In the genomic region with DNA sequence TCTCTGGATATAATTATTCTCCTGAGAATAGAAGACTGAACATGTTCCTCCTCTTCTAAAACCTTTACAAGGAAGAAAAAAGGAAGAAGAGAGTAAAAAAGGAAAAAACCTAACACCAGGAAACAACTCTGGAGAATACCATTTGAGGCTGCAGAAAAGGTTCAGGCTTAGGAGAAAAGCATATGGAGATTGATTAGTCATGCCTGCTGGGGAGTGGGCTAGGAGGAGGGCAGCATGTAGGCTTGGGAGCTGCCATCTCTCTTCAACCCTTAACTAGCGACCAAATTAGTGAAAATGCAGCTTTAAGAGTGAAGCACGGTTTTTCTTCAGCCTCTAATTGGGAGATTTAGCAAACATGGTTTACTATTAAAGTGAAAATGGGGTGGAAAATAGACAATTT, we compare ENCODE assay signal across 28 cellular contexts.
DNase-seq lines count a peak whose midpoint lies in the region; ATAC-seq, FAIRE-seq and TF ChIP-seq lines count a peak whose summit lies in the region.
"Had no signal": no experiment of that assay in that cellular context is flagged by ENCODE, and none has a peak within 500 bp of the region (broad histone marks: within the 10 kb centered on the region; RNA-seq: fewer than 3 reads in every experiment).

No MANE protein-coding gene starts in this region.

- TF ChIP-seq RAD21 in A549 (conservative IDR thresholded peaks at IDR 0.05 in 1 of 2, IDR thresholded peaks at IDR 0.05 in 1 of 2): no peak

- H2BK5ac ChIP-seq in mesendoderm (ENCODE audit: low read length): no peak overlapping the region

- peaks cover 60% of the 10 kb centered on the region for H3K4me1 Mint-ChIP-seq in activated CD4-positive, alpha-beta T cell treated with anti-CD3 and anti-CD28 coated beads, Interleukin-2, amount 10 ng/mL, durations not matched to agents 24 days and 14 days
- peaks cover 63% of the 10 kb centered on the region for H3K4me1 Mint-ChIP-seq in activated CD4-positive, alpha-beta T cell treated with anti-CD3 and anti-CD28 coated beads, Interleukin-2, amount 10 ng/mL, durations not matched to agents 7 days and 5 days

- WGBS in A549 (ENCODE audit: missing lambda C conversion rate): 84% methylated on average over 2 of the region's 2 CpGs
- whole genome bisulfite sequencing in mesendoderm (ENCODE audit: extremely low coverage, insufficient coverage, low lambda C conversion rate): no CpG with 5 or more reads among the region's 2 CpGs

- no peaks in the 10 kb centered on the region for H3K9me3 Mint-ChIP-seq in activated CD4-positive, alpha-beta T cell treated with anti-CD3 and anti-CD28 coated beads, Interleukin-2, amount 10 ng/mL, durations not matched to agents 24 days and 14 days
- H3K9me3 Mint-ChIP-seq in activated CD4-positive, alpha-beta T cell treated with anti-CD3 and anti-CD28 coated beads, Interleukin-2, amount 10 ng/mL, durations not matched to agents 7 days and 5 days: no peaks in the 10 kb centered on the region
- H3K9me3 Mint-ChIP-seq: CD8-positive, alpha-beta T cell; H9 had no signal

- FAIRE-seq in A549 (lab: Jason Lieb, UNC): no peak
- no peak for FAIRE-seq in urothelium cell line (lab: Jason Lieb, UNC)
- FAIRE-seq: A204.1, D721Med, GM12878, GM19239 had no signal

- H3K56ac ChIP-seq in mesendoderm (ENCODE audit: low read length): no peak overlapping the region

- peaks cover 2% of the 10 kb centered on the region for H3K36me3 Mint-ChIP-seq in activated CD4-positive, alpha-beta T cell treated with anti-CD3 and anti-CD28 coated beads, Interleukin-2, amount 10 ng/mL, durations not matched to agents 24 days and 14 days (ENCODE audit: low read depth)
- peaks cover 7% of the 10 kb centered on the region for H3K36me3 Mint-ChIP-seq in activated CD4-positive, alpha-beta T cell treated with anti-CD3 and anti-CD28 coated beads, Interleukin-2, amount 10 ng/mL, durations not matched to agents 7 days and 5 days (ENCODE audit: low read depth)
- H3K36me3 Mint-ChIP-seq: CD14-positive monocyte; CD8-positive, alpha-beta T cell had no signal

- no peaks in the 10 kb centered on the region for H3K79me1 ChIP-seq in mesendoderm (ENCODE audit: low read length)

- H3K4me3 Mint-ChIP-seq in activated CD4-positive, alpha-beta T cell treated with anti-CD3 and anti-CD28 coated beads, Interleukin-2, amount 10 ng/mL, durations not matched to agents 24 days and 14 days: no peak overlapping the region
- no peak overlapping the region for H3K4me3 Mint-ChIP-seq in activated CD4-positive, alpha-beta T cell treated with anti-CD3 and anti-CD28 coated beads, Interleukin-2, amount 10 ng/mL, durations not matched to agents 7 days and 5 days
- H3K4me3 Mint-ChIP-seq: CD14-positive monocyte; CD8-positive, alpha-beta T cell; H9; HFFc6 had no signal

- TF ChIP-seq POLR2A in A549 (IDR thresholded peaks at IDR 0.05; ENCODE audit: low read length): no peak

- H2BK120ac ChIP-seq in mesendoderm (ENCODE audit: low read depth, low read length): no peak overlapping the region

- H3K9me3 ChIP-seq in A549: no peaks in the 10 kb centered on the region
- no peaks in the 10 kb centered on the region for H3K9me3 ChIP-seq in HEK293 (ENCODE audit: control insufficient read depth, insufficient read depth, low read depth, low read length)
- H3K9me3 ChIP-seq: BE2C; BLaER1 treated with 17β-estradiol and CSF1 and Interleukin-3, amounts not matched to agents 10 nM and 100 nM; Caco-2 had no signal

- TF ChIP-seq CTCF in A549 (IDR thresholded peaks at IDR 0.05): no peak
- no peak for TF ChIP-seq CTCF in HEK293 (tag by site-specific recombination; IDR thresholded peaks at IDR 0.05)

- TF ChIP-seq EP300 in A549 (IDR thresholded peaks at IDR 0.05): no peak

- peak overlapping the region; percentile 37 for H3K27ac Mint-ChIP-seq in activated CD4-positive, alpha-beta T cell treated with anti-CD3 and anti-CD28 coated beads, Interleukin-2, amount 10 ng/mL, durations not matched to agents 24 days and 14 days
- no peak overlapping the region for H3K27ac Mint-ChIP-seq in activated CD4-positive, alpha-beta T cell treated with anti-CD3 and anti-CD28 coated beads, Interleukin-2, amount 10 ng/mL, durations not matched to agents 7 days and 5 days
- H3K27ac Mint-ChIP-seq: H9, HFFc6 had no signal

- no peak overlapping the region for H3K4ac ChIP-seq in mesendoderm (ENCODE audit: low read depth, low read length)

- H3K4me3 ChIP-seq in A549 (no peak overlapping the region), HEK293 (ENCODE audit: low read depth, low read length) (no peak overlapping the region), mesendoderm (ENCODE audit: low read length) (no peak overlapping the region)
- H3K4me3 ChIP-seq: BLaER1 treated with 17β-estradiol and CSF1 and Interleukin-3, amounts not matched to agents 10 nM and 100 nM; GM12878; GM23248 had no signal

- no peak overlapping the region for H3K9ac ChIP-seq in mesendoderm (ENCODE audit: low read length)
- H3K9ac ChIP-seq: BLaER1 treated with 17β-estradiol and CSF1 and Interleukin-3, amounts not matched to agents 10 nM and 100 nM; GM23248 had no signal

- no peak overlapping the region for H2AK5ac ChIP-seq in mesendoderm (ENCODE audit: low read length)

- intact Hi-C loops in activated CD4-positive, alpha-beta T cell treated with anti-CD3 and anti-CD28 coated beads, Interleukin-2, amount 10 ng/mL, durations not matched to agents 24 days and 14 days (cut with micrococcal nuclease): no loop called here

- H3K4me2 ChIP-seq in A549 (peak overlapping the region; percentile 10; the same call in 1 of the 3 replicates), mesendoderm (ENCODE audit: low read length) (no peak overlapping the region)

- no peaks in the 10 kb centered on the region for H3K27me3 ChIP-seq in mesendoderm (ENCODE audit: insufficient read depth, low read length, poor library complexity)
- H3K27me3 ChIP-seq: BLaER1 treated with 17β-estradiol and CSF1 and Interleukin-3, amounts not matched to agents 10 nM and 100 nM had no signal

- H3K27me3 Mint-ChIP-seq in activated CD4-positive, alpha-beta T cell treated with anti-CD3 and anti-CD28 coated beads, Interleukin-2, amount 10 ng/mL, durations not matched to agents 24 days and 14 days: no peaks in the 10 kb centered on the region
- no peaks in the 10 kb centered on the region for H3K27me3 Mint-ChIP-seq in activated CD4-positive, alpha-beta T cell treated with anti-CD3 and anti-CD28 coated beads, Interleukin-2, amount 10 ng/mL, durations not matched to agents 7 days and 5 days

- no peak overlapping the region for H2BK15ac ChIP-seq in mesendoderm (replicated peaks; ENCODE audit: low read depth)

- H4K5ac ChIP-seq in mesendoderm (ENCODE audit: low read length): no peak overlapping the region

- peaks cover 65% of the 10 kb centered on the region for H3K4me1 ChIP-seq in A549
- no peaks in the 10 kb centered on the region for H3K4me1 ChIP-seq in HEK293 (ENCODE audit: control insufficient read depth, insufficient read depth, low read length)
- H3K4me1 ChIP-seq in mesendoderm (ENCODE audit: control insufficient read depth, low read depth, low read length): peaks cover 7% of the 10 kb centered on the region
- H3K4me1 ChIP-seq: BE2C, Caco-2 had no signal

- H4K8ac ChIP-seq in mesendoderm (ENCODE audit: low read depth, low read length): no peak overlapping the region

- no peaks in the 10 kb centered on the region for H3K36me3 ChIP-seq in HEK293 (ENCODE audit: control insufficient read depth in 2 of 2, insufficient read depth in 1 of 2, low read length in 2 of 2)
- H3K36me3 ChIP-seq in mesendoderm (ENCODE audit: control insufficient read depth, insufficient read depth, low read length): no peaks in the 10 kb centered on the region
- H3K36me3 ChIP-seq: BE2C had no signal

- POLR2A ChIA-PET in activated CD4-positive, alpha-beta T cell treated with anti-CD3 and anti-CD28 coated beads, Interleukin-2, amount 10 ng/mL, durations not matched to agents 7 days and 5 days (lab: Charles Lee): no interaction called here
- POLR2A ChIA-PET in A549 (lab: Yijun Ruan, JAX): no interaction called here
- POLR2A ChIA-PET in HEK293 (lab: Yijun Ruan, JAX): no interaction called here

- no peak overlapping the region for H3K18ac ChIP-seq in mesendoderm (ENCODE audit: low read length)

- no peaks in the 10 kb centered on the region for H3K79me2 ChIP-seq in mesendoderm (ENCODE audit: control insufficient read depth, insufficient read depth, low read length)

- peak overlapping the region; percentile 3 to 64; a peak in 3 of 6 replicates for H3K27ac ChIP-seq in A549
- no peak overlapping the region for H3K27ac ChIP-seq in HEK293 (ENCODE audit: extremely low read depth, low read depth, low read length)
- H3K27ac ChIP-seq in mesendoderm (ENCODE audit: low read depth, low read length): no peak overlapping the region
- H3K27ac ChIP-seq: 22Rv1; BLaER1 treated with 17β-estradiol and CSF1 and Interleukin-3, amounts not matched to agents 10 nM and 100 nM; GM23248 had no signal

- DNase-seq in activated CD4-positive, alpha-beta T cell treated with anti-CD3 and anti-CD28 coated beads, Interleukin-2, amount 10 ng/mL, durations not matched to agents 24 days and 14 days: no peak
- no peak for DNase-seq in activated CD4-positive, alpha-beta T cell treated with anti-CD3 and anti-CD28 coated beads, Interleukin-2, amount 10 ng/mL, durations not matched to agents 7 days and 5 days
- DNase-seq in A549 (ENCODE audit: low read depth in 1 of 2, low spot score in 1 of 2) (no peak), mesendoderm (peak; percentile 51), D341Med (ENCODE audit: low spot score) (no peak), urothelium cell line (ENCODE audit: low spot score) (no peak)
- DNase-seq: ACHN; AML-193; BE2C; Caco-2; CD8-positive, alpha-beta T cell; DMS 273 treated with DMSO at 0.1 percent for 48 hours; DMS79; EL; GDM1; GM23248; H9; HFFc6 had no signal

- ATAC-seq in A549 (no peak), HG03095 (IDR thresholded peaks at IDR 0.05; ENCODE audit: unreplicated experiment) (no peak)
- ATAC-seq: CD8-positive, alpha-beta T cell; GM12878; HCT116 had no signal

- no peak overlapping the region for H3K23ac ChIP-seq in mesendoderm (ENCODE audit: low read length)

- CTCF ChIA-PET in activated CD4-positive, alpha-beta T cell treated with anti-CD3 and anti-CD28 coated beads, Interleukin-2, amount 10 ng/mL, durations not matched to agents 7 days and 5 days (lab: Charles Lee): no interaction called here
- CTCF ChIA-PET in A549 (lab: Yijun Ruan, JAX): interaction anchor here (1.2 to 1.5 kb wide), 2 partner anchors 36 to 38 kb away, joined by 3 read pairs; no protein-coding TSS in a partner anchor
- CTCF ChIA-PET in HEK293 (lab: Yijun Ruan, JAX): no interaction called here

TF ChIP-seq in A549, 52 proteins besides CTCF, POLR2A, EP300 and RAD21 (continues in another document):
- no peak for TF ChIP-seq RNF2 (IDR thresholded peaks at IDR 0.05; ENCODE audit: borderline replicate concordance, low read depth)
- no peak for TF ChIP-seq MYC (IDR thresholded peaks at IDR 0.05; ENCODE audit: borderline replicate concordance, low read length)
- TF ChIP-seq CHD2 (IDR thresholded peaks at IDR 0.05; ENCODE audit: low read length, partially characterized antibody): no peak
- no peak for TF ChIP-seq EHMT2 (IDR thresholded peaks at IDR 0.05; ENCODE audit: low read depth)

TF ChIP-seq in HEK293, 187 proteins besides CTCF, POLR2A, EP300 and RAD21 (continues in another document):
- TF ChIP-seq ZBTB17 (tag by site-specific recombination; IDR thresholded peaks at IDR 0.05) (0 out of 2 replicates have a peak, but pooled peaks have one; percentile 34), ZNF23 (tag by site-specific recombination; IDR thresholded peaks at IDR 0.05; ENCODE audit: borderline replicate concordance) (peak; percentile 88; the same call in 1 of the 2 replicates)

Comparison
In these comparisons a context has a peak if more than half of its experiments do, and no peak if none do; other contexts are left out.
1. H3K27ac ChIP-seq: peak in A549 (2 of 2); none in HEK293 (single experiment) and mesendoderm (single experiment).